1 cellular context compared by ENCODE assay signal in genomic region chr17:38853292-38854219, GRCh38.
TF ChIP-seq lines count a peak whose summit lies in the region.

TSS of gene RPL23 (minus strand) at chr17:38853721. CDS start at chr17:38853710, 11 bp downstream.

TF ChIP-seq in HepG2, 621 proteins besides CTCF, POLR2A, EP300 and RAD21 (continued from another document and continues in another):
- TF ChIP-seq NFATC3 (CRISPR knock-in tag; IDR thresholded peaks at IDR 0.05) (peak; percentile 99), YY1 (IDR thresholded peaks at IDR 0.05; ENCODE audit: insufficient read depth, insufficient replicate concordance, low read depth, low read length) (peak; percentile 84), GMEB2 (CRISPR knock-in tag; IDR thresholded peaks at IDR 0.05; ENCODE audit: low read depth) (peak; percentile 47; the same call in 1 of the 2 replicates), TFDP2 (CRISPR knock-in tag; IDR thresholded peaks at IDR 0.05) (peak; percentile 79), ZNF724P (CRISPR knock-in tag; IDR thresholded peaks at IDR 0.05; ENCODE audit: borderline replicate concordance) (peak; percentile 90; the same call in 1 of the 2 replicates), ZSCAN5A (CRISPR knock-in tag; IDR thresholded peaks at IDR 0.05; ENCODE audit: borderline replicate concordance) (peak; percentile 94), EED (CRISPR knock-in tag; IDR thresholded peaks at IDR 0.05) (no peak), GPN1 (CRISPR knock-in tag; IDR thresholded peaks at IDR 0.05; ENCODE audit: borderline replicate concordance) (peak; percentile 44), BCL6 (CRISPR knock-in tag; IDR thresholded peaks at IDR 0.05) (peak; percentile 55; the same call in 1 of the 2 replicates), FOXK2 (IDR thresholded peaks at IDR 0.05) (no peak; the same call in 1 of the 2 replicates), SIX4 (CRISPR knock-in tag; IDR thresholded peaks at IDR 0.05) (no peak; the same call in 1 of the 2 replicates), WIZ (CRISPR knock-in tag; IDR thresholded peaks at IDR 0.05) (no peak), ZNF776 (CRISPR knock-in tag; IDR thresholded peaks at IDR 0.05) (0 out of 2 replicates have a peak, but pooled peaks have one; percentile 50), ZNF670 (CRISPR knock-in tag; IDR thresholded peaks at IDR 0.05; ENCODE audit: borderline replicate concordance) (peak; percentile 97), NFAT5 (CRISPR knock-in tag; IDR thresholded peaks at IDR 0.05) (peak; percentile 79), THAP8 (CRISPR knock-in tag; IDR thresholded peaks at IDR 0.05; ENCODE audit: borderline replicate concordance) (no peak), U2AF2 (IDR thresholded peaks at IDR 0.05; ENCODE audit: low read depth, low read length) (0 out of 2 replicates have a peak, but pooled peaks have one; percentile 86), RELA (CRISPR knock-in tag; IDR thresholded peaks at IDR 0.05) (0 out of 2 replicates have a peak, but pooled peaks have one; percentile 40), ZNF333 (CRISPR knock-in tag; IDR thresholded peaks at IDR 0.05; ENCODE audit: borderline replicate concordance) (no peak; the same call in 1 of the 2 replicates), ZNF782 (CRISPR knock-in tag; IDR thresholded peaks at IDR 0.05; ENCODE audit: borderline replicate concordance) (peak; percentile 96; the same call in 1 of the 2 replicates), GLI4 (CRISPR knock-in tag; IDR thresholded peaks at IDR 0.05; ENCODE audit: borderline replicate concordance) (peak; percentile 98), SNAPC2 (CRISPR knock-in tag; IDR thresholded peaks at IDR 0.05) (peak; percentile 97), ZNF556 (CRISPR knock-in tag; IDR thresholded peaks at IDR 0.05; ENCODE audit: borderline replicate concordance) (peak; percentile 98), NFKBIZ (CRISPR knock-in tag; IDR thresholded peaks at IDR 0.05) (peak; percentile 96; the same call in 1 of the 2 replicates), ZNF629 (CRISPR knock-in tag; conservative IDR thresholded peaks at IDR 0.05) (peak; percentile 64; the same call in 1 of the 2 replicates), DNMT3B (CRISPR knock-in tag; conservative IDR thresholded peaks at IDR 0.05) (peak; percentile 88; the same call in 1 of the 2 replicates), ZBTB40 (IDR thresholded peaks at IDR 0.05) (no peak), ZBTB40 (CRISPR knock-in tag; IDR thresholded peaks at IDR 0.05) (peak; percentile 91), ZBTB8A (CRISPR knock-in tag; IDR thresholded peaks at IDR 0.05; ENCODE audit: borderline replicate concordance, low read depth) (peak; percentile 97; the same call in 1 of the 2 replicates), ZNF747 (CRISPR knock-in tag; IDR thresholded peaks at IDR 0.05; ENCODE audit: borderline replicate concordance) (peak; percentile 90; the same call in 1 of the 2 replicates), MXD4 (CRISPR knock-in tag; IDR thresholded peaks at IDR 0.05) (peak; percentile 87), CERS6 (CRISPR knock-in tag; IDR thresholded peaks at IDR 0.05) (peak; percentile 93; the same call in 1 of the 2 replicates), KDM6A (CRISPR knock-in tag; IDR thresholded peaks at IDR 0.05; ENCODE audit: low read depth) (no peak), ZNF446 (CRISPR knock-in tag; IDR thresholded peaks at IDR 0.05) (no peak), BHLHE40 (IDR thresholded peaks at IDR 0.05; ENCODE audit: low read length) (peak; percentile 86)
